Comparison of ENCODE assay signal across 17 cellular contexts in genomic region chr3:128820252-128820839, GRCh38. TPM values are rescaled to one million over a fixed set of nuclear protein-coding genes. Genes with fewer than 3 reads are reported as not detected.
DNase-seq lines count a peak whose midpoint lies in the region; ATAC-seq and TF ChIP-seq lines count a peak whose summit lies in the region.
"Had no signal": no experiment of that assay in that cellular context is flagged by ENCODE, and none has a peak within 500 bp of the region (broad histone marks: within the 10 kb centered on the region; RNA-seq: fewer than 3 reads in every experiment).

No MANE protein-coding gene starts in this region.

- ATAC-seq in activated naive CD8-positive, alpha-beta T cell treated with anti-CD3 and anti-CD28 coated beads, Interleukin-2, amount 50 U/mL, for 24 hours: no peak
- ATAC-seq in gastrocnemius medialis (no peak), GM21390 (IDR thresholded peaks at IDR 0.05; ENCODE audit: unreplicated experiment) (no peak)
- ATAC-seq: A549 had no signal

- H3K4me3 Mint-ChIP-seq in activated naive CD8-positive, alpha-beta T cell: no peak overlapping the region
- H3K4me3 Mint-ChIP-seq in activated naive CD8-positive, alpha-beta T cell treated with anti-CD3 and anti-CD28 coated beads, Interleukin-2, amount 50 U/mL, for 24 hours: no peak overlapping the region
- H3K4me3 Mint-ChIP-seq: CD4-positive, alpha-beta T cell had no signal

- DNase-seq in activated naive CD8-positive, alpha-beta T cell treated with anti-CD3 and anti-CD28 coated beads, Interleukin-2, amount 50 U/mL, for 24 hours: no peak
- DNase-seq in left ventricle myocardium inferior (no peak), gastrocnemius medialis (no peak), OCI-M2 (lab: John Stamatoyannopoulos, UW; ENCODE audit: unreplicated experiment) (no peak), NCI-H446 treated with DMSO at 0.1 percent for 48 hours (lab: John Stamatoyannopoulos, UW) (no peak)
- DNase-seq: AML-193; Caco-2; CD4-positive, alpha-beta T cell; GM23248 had no signal

- peaks cover 7% of the 10 kb centered on the region for H3K4me1 Mint-ChIP-seq in activated naive CD8-positive, alpha-beta T cell (ENCODE audit: low read depth)
- H3K4me1 Mint-ChIP-seq in activated naive CD8-positive, alpha-beta T cell treated with anti-CD3 and anti-CD28 coated beads, Interleukin-2, amount 50 U/mL, for 24 hours: no peaks in the 10 kb centered on the region

- no peak for TF ChIP-seq POLR2A in gastrocnemius medialis (IDR thresholded peaks at IDR 0.05)

- H3K27ac ChIP-seq in left ventricle myocardium inferior (replicated peaks) (peak overlapping the region; percentile 89), gastrocnemius medialis (peak overlapping the region; percentile 47 to 99 (median 72))
- H3K27ac ChIP-seq: 22Rv1, A549, C4-2B, GM23248, HL-60 had no signal

- no peak for TF ChIP-seq CTCF in left ventricle myocardium inferior (IDR thresholded peaks at IDR 0.05; ENCODE audit: borderline replicate concordance)
- TF ChIP-seq CTCF in gastrocnemius medialis (IDR thresholded peaks at IDR 0.05 in 4 of 5, conservative IDR thresholded peaks at IDR 0.05 in 1 of 5): no peak

- peaks cover 32% of the 10 kb centered on the region for H3K36me3 Mint-ChIP-seq in activated naive CD8-positive, alpha-beta T cell
- peaks cover 40% of the 10 kb centered on the region for H3K36me3 Mint-ChIP-seq in activated naive CD8-positive, alpha-beta T cell treated with anti-CD3 and anti-CD28 coated beads, Interleukin-2, amount 50 U/mL, for 24 hours (ENCODE audit: low read depth)

- in situ Hi-C loops in gastrocnemius medialis (cut with MboI; ENCODE audit: low sequenced_read_pairs in 4 of 4): no loop called here

- H3K9me3 ChIP-seq in left ventricle myocardium inferior (replicated peaks) (no peaks in the 10 kb centered on the region), gastrocnemius medialis (no peaks in the 10 kb centered on the region)
- H3K9me3 ChIP-seq: A549, Caco-2, HAP-1 had no signal

- peaks cover 36% of the 10 kb centered on the region for H3K4me1 ChIP-seq in left ventricle myocardium inferior
- H3K4me1 ChIP-seq in gastrocnemius medialis: peaks cover 41 to 67% of the 10 kb centered on the region in 2 donors
- H3K4me1 ChIP-seq: A549, Caco-2, HAP-1 had no signal

- H3K4me3 ChIP-seq in left ventricle myocardium inferior (no peak overlapping the region), gastrocnemius medialis (no peak overlapping the region)
- H3K4me3 ChIP-seq: A549, GM23248, HAP-1 had no signal

- peak overlapping the region; percentile 34 for H3K27ac Mint-ChIP-seq in activated naive CD8-positive, alpha-beta T cell
- no peak overlapping the region for H3K27ac Mint-ChIP-seq in activated naive CD8-positive, alpha-beta T cell treated with anti-CD3 and anti-CD28 coated beads, Interleukin-2, amount 50 U/mL, for 24 hours
- H3K27ac Mint-ChIP-seq: CD4-positive, alpha-beta T cell had no signal

- intact Hi-C loops in left ventricle myocardium inferior (cut with micrococcal nuclease) (no loop called here), gastrocnemius medialis (cut with DNase I; ENCODE audit: low total_unique reads) (no loop called here)

- H3K27me3 ChIP-seq in left ventricle myocardium inferior (ENCODE audit: low read depth): no peaks in the 10 kb centered on the region
- H3K27me3 ChIP-seq in gastrocnemius medialis: no peaks in the 10 kb centered on the region

- H3K27me3 Mint-ChIP-seq in activated naive CD8-positive, alpha-beta T cell: no peaks in the 10 kb centered on the region
- no peaks in the 10 kb centered on the region for H3K27me3 Mint-ChIP-seq in activated naive CD8-positive, alpha-beta T cell treated with anti-CD3 and anti-CD28 coated beads, Interleukin-2, amount 50 U/mL, for 24 hours
- H3K27me3 Mint-ChIP-seq: CD4-positive, alpha-beta T cell had no signal

- H3K36me3 ChIP-seq in left ventricle myocardium inferior (peaks cover 10% of the 10 kb centered on the region), gastrocnemius medialis (peaks cover 0 to 12% of the 10 kb centered on the region in 2 donors)

- H3K9me3 Mint-ChIP-seq in activated naive CD8-positive, alpha-beta T cell (ENCODE audit: low read depth): no peaks in the 10 kb centered on the region
- H3K9me3 Mint-ChIP-seq in activated naive CD8-positive, alpha-beta T cell treated with anti-CD3 and anti-CD28 coated beads, Interleukin-2, amount 50 U/mL, for 24 hours: no peaks in the 10 kb centered on the region
- H3K9me3 Mint-ChIP-seq: CD4-positive, alpha-beta T cell had no signal

TF ChIP-seq in PFSK-1, 5 proteins besides CTCF, POLR2A, EP300 and RAD21:
- TF ChIP-seq POLR2AphosphoS5 (IDR thresholded peaks at IDR 0.05; ENCODE audit: low read depth, low read length) (0 out of 2 replicates have a peak, but pooled peaks have one; percentile 18), REST (IDR thresholded peaks at IDR 0.05; ENCODE audit: insufficient read depth in 1 of 2, low read depth in 2 of 2, low read length in 2 of 2) (no peak)

RNA-seq across cellular contexts. Expression of gene ACAD9, which starts 59.1 kb away (rescaled TPM):
- 38.9 TPM for polyA plus RNA-seq in PFSK-1 (2012; ENCODE audit: insufficient read length, low read depth)
- total RNA-seq in left ventricle myocardium inferior: 35.9 TPM
- 10 to 100 TPM; 26.3 to 43.0 (median 37.5) TPM for total RNA-seq in gastrocnemius medialis
